In the genomic region with DNA sequence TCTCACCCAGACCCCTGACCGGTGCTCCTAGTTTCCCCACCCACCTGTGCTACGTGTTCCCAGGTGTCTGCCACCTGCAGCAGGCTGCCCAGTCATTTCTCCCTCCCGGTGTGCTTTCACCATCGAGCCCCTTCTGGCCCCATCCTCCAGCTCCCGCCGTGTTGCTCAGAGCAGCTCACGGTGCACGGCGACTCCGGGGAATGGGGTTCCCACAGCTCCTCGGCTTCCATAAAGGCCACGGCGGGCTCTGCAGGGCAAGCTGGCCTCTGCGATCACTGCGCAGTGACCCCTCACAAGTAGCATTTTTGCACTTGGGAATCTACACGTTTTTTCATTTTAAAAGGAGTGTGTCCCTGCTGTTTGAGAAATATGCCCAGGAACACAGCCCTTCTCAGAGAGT, we compare ENCODE assay signal across 3 cellular contexts. TPM values are rescaled to one million over a fixed set of nuclear protein-coding genes. Genes with fewer than 3 reads are reported as not detected.
"Had no signal": no experiment of that assay in that cellular context is flagged by ENCODE, and none has a peak within 500 bp of the region (broad histone marks: within the 10 kb centered on the region; RNA-seq: fewer than 3 reads in every experiment).

No MANE protein-coding gene starts in this region.

RNA-seq across cellular contexts. Expression of gene C1QTNF9, which starts 49.5 kb away (rescaled TPM):
- total RNA-seq: HepG2, K562 had no signal
- polyA plus RNA-seq: HepG2, IgD-negative memory B cell, K562 had no signal
